ENCODE assay signal across 13 cellular contexts in the genomic region with DNA sequence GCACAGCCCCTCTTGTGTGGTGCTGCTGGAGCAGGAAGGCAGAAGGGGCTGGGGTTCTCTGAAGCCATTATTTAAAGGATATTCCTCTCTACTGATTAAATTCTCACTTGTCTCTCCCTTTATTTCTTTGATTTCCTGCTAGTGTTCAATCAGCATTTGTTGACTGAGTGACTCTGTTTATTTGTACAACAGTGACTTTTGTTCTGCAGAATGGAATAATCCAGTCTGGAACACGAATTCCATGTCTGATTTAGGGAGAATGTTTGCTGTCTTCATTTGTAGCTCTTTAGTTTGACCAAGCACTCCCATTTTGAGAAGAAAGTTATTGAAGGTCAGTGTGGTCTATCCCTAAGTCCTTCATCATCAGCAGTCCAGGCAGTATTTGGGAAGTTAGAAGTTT.
"Had no signal": no experiment of that assay in that cellular context is flagged by ENCODE, and none has a peak within 500 bp of the region (broad histone marks: within the 10 kb centered on the region; RNA-seq: fewer than 3 reads in every experiment).

No MANE protein-coding gene starts in this region.

- DNase-seq: activated CD4-positive, alpha-beta T cell treated with anti-CD3 and anti-CD28 coated beads, Interleukin-2, amount 50 U/mL, for 1 hour; activated CD4-positive, CD25-positive, alpha-beta regulatory T cell; activated effector memory CD4-positive, alpha-beta T cell treated with anti-CD3 and anti-CD28 coated beads, Interleukin-2, amount 50 U/mL, for 16 hours; activated naive CD8-positive, alpha-beta T cell treated with anti-CD3 and anti-CD28 coated beads for 36 hours; anterior cingulate cortex; glutamatergic neuron; immature natural killer cell had no signal

- ATAC-seq: esophagus mucosa, SK-N-SH treated with all-trans-retinoic acid at 6 μM for 48 hours had no signal

- FAIRE-seq: endometrium had no signal

- H3K79me2 ChIP-seq: parathyroid adenoma had no signal

- H3K4me2 ChIP-seq: smooth muscle cell had no signal

- H3K27me3 ChIP-seq: cardiac muscle cell had no signal

- H3K9ac ChIP-seq: parathyroid adenoma had no signal

- H3K4me3 ChIP-seq: cardiac muscle cell, smooth muscle cell had no signal

- H3K27ac ChIP-seq: cardiac muscle cell, parathyroid adenoma had no signal

- H2AFZ ChIP-seq: parathyroid adenoma had no signal

- H3K36me3 ChIP-seq: cardiac muscle cell had no signal
